Comparison of ENCODE assay signal across 8 cellular contexts in the genomic region with DNA sequence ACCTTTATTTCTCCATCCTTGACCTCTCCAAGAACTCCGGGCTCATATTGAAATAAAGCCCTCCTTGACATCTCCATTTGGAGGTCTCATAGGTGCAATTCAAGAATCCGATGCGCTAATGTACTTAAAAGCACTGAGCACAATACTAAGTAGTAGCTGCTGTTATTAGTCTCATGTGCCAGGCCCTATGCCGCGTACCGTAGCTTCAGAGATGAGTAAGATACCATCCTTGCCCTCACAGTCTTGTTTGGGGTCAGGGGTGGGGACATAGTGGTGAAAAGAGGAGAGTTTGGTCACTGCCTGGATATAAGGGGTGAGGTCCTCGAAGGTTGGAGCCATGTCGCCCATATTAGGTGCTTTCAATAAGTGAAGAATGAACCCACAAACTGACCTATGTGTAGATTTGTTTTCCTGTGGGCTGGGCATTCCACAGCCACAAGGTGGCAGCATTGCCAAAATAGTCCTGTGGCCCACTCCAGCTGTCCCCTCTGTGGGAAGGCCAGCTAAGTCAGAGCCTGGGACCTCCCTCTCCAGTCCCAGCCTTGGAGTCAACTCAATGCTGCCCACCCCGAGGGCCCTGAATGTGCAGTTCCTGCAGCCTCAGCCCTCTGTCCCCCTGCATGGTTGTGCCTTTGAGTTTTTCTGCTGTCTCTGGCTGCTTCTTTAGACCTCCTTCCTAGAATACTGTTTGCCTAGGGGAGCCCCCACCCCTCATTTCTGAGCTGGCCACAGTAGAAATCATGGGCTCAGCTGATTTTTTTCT. TPM values are rescaled to one million over a fixed set of nuclear protein-coding genes. Genes with fewer than 3 reads are reported as not detected.
DNase-seq lines count a peak whose midpoint lies in the region; ATAC-seq, FAIRE-seq and TF ChIP-seq lines count a peak whose summit lies in the region.

No MANE protein-coding gene starts in this region.

- H3K9me2 ChIP-seq in OCI-LY1 (ENCODE audit: low read depth, low read length): no peaks in the 10 kb centered on the region

- ATAC-seq in HG03521 (IDR thresholded peaks at IDR 0.05; ENCODE audit: unreplicated experiment): peak; percentile 26
- ATAC-seq in activated T-cell treated with anti-CD3 and anti-CD28 coated beads, Interleukin-2, amount 50 U/mL, for 4 hours: peak; percentile 44 to 72
- peak; percentile 73 to 86 for ATAC-seq in naive thymus-derived CD8-positive, alpha-beta T cell

- H3K4me3 Mint-ChIP-seq in activated T-cell treated with anti-CD3 and anti-CD28 coated beads, Interleukin-2, amount 50 U/mL, for 4 hours: no peak overlapping the region
- H3K4me3 Mint-ChIP-seq in naive thymus-derived CD8-positive, alpha-beta T cell: no peak overlapping the region
- no peak overlapping the region for H3K4me3 Mint-ChIP-seq in type B pancreatic cell

- H3K36me3 ChIP-seq in OCI-LY1 (ENCODE audit: insufficient read depth, low read length) (peaks cover 65% of the 10 kb centered on the region), fibroblast of lung (ENCODE audit: control insufficient read depth, insufficient read depth, low read length) (peaks cover 3% of the 10 kb centered on the region)

- H3K27me3 ChIP-seq in OCI-LY1 (ENCODE audit: insufficient read depth, low read length): no peaks in the 10 kb centered on the region
- H3K27me3 ChIP-seq in fibroblast of lung (ENCODE audit: control insufficient read depth, insufficient read depth, low read length): no peaks in the 10 kb centered on the region

- no peaks in the 10 kb centered on the region for H3F3A ChIP-seq in OCI-LY1 (ENCODE audit: insufficient read depth, low read length)

- peaks cover 36% of the 10 kb centered on the region for H3K36me3 Mint-ChIP-seq in activated T-cell treated with anti-CD3 and anti-CD28 coated beads, Interleukin-2, amount 50 U/mL, for 4 hours (ENCODE audit: insufficient read depth)
- H3K36me3 Mint-ChIP-seq in naive thymus-derived CD8-positive, alpha-beta T cell: peaks cover 6 to 66% (median 10%) of the 10 kb centered on the region in 3 donors
- H3K36me3 Mint-ChIP-seq in type B pancreatic cell: peaks cover 18% of the 10 kb centered on the region

- no peak overlapping the region for H3K27ac ChIP-seq in OCI-LY1 (ENCODE audit: low read depth, low read length, poor library complexity, severe bottlenecking)
- H3K27ac ChIP-seq in fibroblast of lung (ENCODE audit: insufficient read depth, low read length): no peak overlapping the region

- POLR2A ChIA-PET in naive thymus-derived CD8-positive, alpha-beta T cell (lab: Charles Lee): interaction anchor here (0.6 to 0.8 kb wide), 2 partner anchors 9 to 73 kb away, joined by 3 read pairs; no protein-coding TSS in a partner anchor

- peak; percentile 69 for TF ChIP-seq CTCF in OCI-LY1 (IDR thresholded peaks at IDR 0.05; ENCODE audit: low read length)
- peak; percentile 90 to 95 for TF ChIP-seq CTCF in fibroblast of lung (conservative IDR thresholded peaks at IDR 0.05 in 1 of 2, IDR thresholded peaks at IDR 0.05 in 1 of 2; ENCODE audit: low read depth in 1 of 2, low read length in 2 of 2)
- peak; percentile 92 for TF ChIP-seq CTCF in type B pancreatic cell (conservative IDR thresholded peaks at IDR 0.05)

- H3K4me1 Mint-ChIP-seq in activated T-cell treated with anti-CD3 and anti-CD28 coated beads, Interleukin-2, amount 50 U/mL, for 4 hours (ENCODE audit: low read depth): peaks cover 34% of the 10 kb centered on the region
- peaks cover 22 to 52% (median 36%) of the 10 kb centered on the region in 4 donors for H3K4me1 Mint-ChIP-seq in naive thymus-derived CD8-positive, alpha-beta T cell
- H3K4me1 Mint-ChIP-seq in type B pancreatic cell (ENCODE audit: unreplicated experiment): peaks cover 40% of the 10 kb centered on the region

- H3K9me3 Mint-ChIP-seq in activated T-cell treated with anti-CD3 and anti-CD28 coated beads, Interleukin-2, amount 50 U/mL, for 4 hours: peaks cover 4% of the 10 kb centered on the region
- no peaks in the 10 kb centered on the region for H3K9me3 Mint-ChIP-seq in naive thymus-derived CD8-positive, alpha-beta T cell
- H3K9me3 Mint-ChIP-seq in type B pancreatic cell: no peaks in the 10 kb centered on the region

- H4K20me1 ChIP-seq in OCI-LY1 (ENCODE audit: insufficient read depth, low read length): no peaks in the 10 kb centered on the region
- no peaks in the 10 kb centered on the region for H4K20me1 ChIP-seq in fibroblast of lung (ENCODE audit: control insufficient read depth, extremely low read depth, insufficient read depth, low read length)

- H3K9me3 ChIP-seq in OCI-LY1 (ENCODE audit: low read length) (no peaks in the 10 kb centered on the region), fibroblast of lung (ENCODE audit: control insufficient read depth, insufficient read depth, low read depth, low read length) (no peaks in the 10 kb centered on the region)

- peak; percentile 54 for FAIRE-seq in GM18507 (lab: Jason Lieb, UNC)

- DNase-seq in AG08396 (ENCODE audit: low spot score) (peak; percentile 80), GM18507 (ENCODE audit: extremely low spot score, insufficient read length, low read depth) (no peak), fibroblast of lung (ENCODE audit: low read depth in 2 of 2) (peak; percentile 58 to 77), type B pancreatic cell (ENCODE audit: extremely low spot score, unreplicated experiment) (peak; percentile 81)
- DNase-seq in activated T-cell treated with anti-CD3 and anti-CD28 coated beads, Interleukin-2, amount 50 U/mL, for 4 hours: peak; percentile 47
- peak in 9 of 10 donors; percentile 18 to 65 (median 43) for DNase-seq in naive thymus-derived CD8-positive, alpha-beta T cell

- H3K4me2 ChIP-seq in OCI-LY1 (ENCODE audit: low read length) (no peak overlapping the region), fibroblast of lung (ENCODE audit: extremely low read depth, insufficient read depth, low read length) (no peak overlapping the region)

- H3K27me3 Mint-ChIP-seq in activated T-cell treated with anti-CD3 and anti-CD28 coated beads, Interleukin-2, amount 50 U/mL, for 4 hours (ENCODE audit: low read depth): no peaks in the 10 kb centered on the region
- no peaks in the 10 kb centered on the region for H3K27me3 Mint-ChIP-seq in naive thymus-derived CD8-positive, alpha-beta T cell
- no peaks in the 10 kb centered on the region for H3K27me3 Mint-ChIP-seq in type B pancreatic cell

- no peak overlapping the region for H3K9ac ChIP-seq in OCI-LY1 (ENCODE audit: low read length)
- H3K9ac ChIP-seq in fibroblast of lung (ENCODE audit: insufficient read depth, low read length): no peak overlapping the region

- H2AFZ ChIP-seq in OCI-LY1 (ENCODE audit: low read length): no peak overlapping the region
- H2AFZ ChIP-seq in fibroblast of lung (ENCODE audit: low read length): no peak overlapping the region

- peaks cover 12% of the 10 kb centered on the region for H3K4me1 ChIP-seq in OCI-LY1 (ENCODE audit: insufficient read depth, low read length, severe bottlenecking)
- H3K4me1 ChIP-seq in fibroblast of lung (ENCODE audit: control insufficient read depth, extremely low read depth, insufficient read depth, low read length): no peaks in the 10 kb centered on the region

- peak overlapping the region in 7 of 10 donors; percentile 7 to 70 (median 32) for H3K27ac Mint-ChIP-seq in naive thymus-derived CD8-positive, alpha-beta T cell
- no peak overlapping the region for H3K27ac Mint-ChIP-seq in type B pancreatic cell

- H3K79me2 ChIP-seq in OCI-LY1 (ENCODE audit: insufficient read depth, low read length) (no peaks in the 10 kb centered on the region), fibroblast of lung (ENCODE audit: control insufficient read depth, insufficient read depth, low read length) (no peaks in the 10 kb centered on the region)

- H3K4me3 ChIP-seq in OCI-LY1 (ENCODE audit: low read depth, low read length, poor library complexity, severe bottlenecking) (no peak overlapping the region), fibroblast of lung (replicated peaks in 1 of 4; ENCODE audit: control extremely low read depth in 1 of 4, insufficient read depth in 1 of 4, low read depth in 3 of 4, low read length in 4 of 4) (no peak overlapping the region)

RNA-seq across cellular contexts. Expression of a gene that starts 6.5 kb away (rescaled TPM):
- 10 to 100 TPM; 31.4 to 37.6 (median 37.5) TPM for total RNA-seq in activated T-cell treated with anti-CD3 and anti-CD28 coated beads, Interleukin-2, amount 50 U/mL, for 4 hours
- total RNA-seq in fibroblast of lung (9.8 and 13.0 TPM in 2 replicates), type B pancreatic cell (ENCODE audit: low replicate concordance) (9.8 and 17.6 TPM in 2 replicates)
- 22.7 and 40.8 TPM in 2 replicates for polyA plus RNA-seq in fibroblast of lung
- polyA plus RNA-seq in fibroblast of lung (2012): 20.1 and 42.9 TPM in 2 replicates
- polyA minus RNA-seq in fibroblast of lung (ENCODE audit: low replicate concordance): 16.3 and 32.0 TPM in 2 replicates
- 10 to 100 TPM; 13.9 to 17.4 TPM for total RNA-seq in naive thymus-derived CD8-positive, alpha-beta T cell
- 10 to 100 TPM; 36.7 to 47.2 (median 37.3) TPM for polyA plus RNA-seq in naive thymus-derived CD8-positive, alpha-beta T cell

RNA-seq across cellular contexts. Expression of a gene that starts 27.5 kb away (rescaled TPM):
- total RNA-seq in activated T-cell treated with anti-CD3 and anti-CD28 coated beads, Interleukin-2, amount 50 U/mL, for 4 hours: 1 to 10 TPM; 4.8 to 6.4 (median 5.4) TPM
- total RNA-seq in fibroblast of lung (3.3 and 4.8 TPM in 2 replicates), type B pancreatic cell (ENCODE audit: low replicate concordance) (10.4 and 11.7 TPM in 2 replicates)
- polyA plus RNA-seq in fibroblast of lung: 5.1 and 5.4 TPM in 2 replicates
- polyA plus RNA-seq in fibroblast of lung (2012): 5.7 and 7.4 TPM in 2 replicates
- polyA minus RNA-seq in fibroblast of lung (ENCODE audit: low replicate concordance): 16.3 and 17.4 TPM in 2 replicates
- total RNA-seq in naive thymus-derived CD8-positive, alpha-beta T cell: 10 to 100 TPM; 19.0 to 22.1 TPM
- polyA plus RNA-seq in naive thymus-derived CD8-positive, alpha-beta T cell: 10 to 100 TPM in 1 of 3 donors, 1 to 10 TPM in 2; 7.4 to 11.6 (median 8.3) TPM

RNA-seq across cellular contexts. Expression of a gene that starts 41.5 kb away (rescaled TPM):
- total RNA-seq in activated T-cell treated with anti-CD3 and anti-CD28 coated beads, Interleukin-2, amount 50 U/mL, for 4 hours: 10 to 100 TPM; 51.2 to 55.5 (median 51.4) TPM
- total RNA-seq in fibroblast of lung (8.7 and 8.8 TPM in 2 replicates), type B pancreatic cell (ENCODE audit: low replicate concordance) (32.5 and 49.6 TPM in 2 replicates)
- 8.6 and 20.4 TPM in 2 replicates for polyA plus RNA-seq in fibroblast of lung
- 7.9 and 18.4 TPM in 2 replicates for polyA plus RNA-seq in fibroblast of lung (2012)
- polyA minus RNA-seq in fibroblast of lung (ENCODE audit: low replicate concordance): 18.1 and 35.6 TPM in 2 replicates
- total RNA-seq in naive thymus-derived CD8-positive, alpha-beta T cell: 10 to 100 TPM; 35.5 to 44.2 TPM
- polyA plus RNA-seq in naive thymus-derived CD8-positive, alpha-beta T cell: 10 to 100 TPM; 23.5 to 28.7 (median 28.3) TPM

RNA-seq across cellular contexts. Expression of a gene that starts 41.7 kb away (rescaled TPM):
- total RNA-seq in activated T-cell treated with anti-CD3 and anti-CD28 coated beads, Interleukin-2, amount 50 U/mL, for 4 hours: 100 to 1,000 TPM; 213 to 222 (median 214) TPM
- total RNA-seq in fibroblast of lung (43.1 and 52.8 TPM in 2 replicates), type B pancreatic cell (ENCODE audit: low replicate concordance) (76.6 and 105 TPM in 2 replicates)
- 134 and 160 TPM in 2 replicates for polyA plus RNA-seq in fibroblast of lung
- 117 and 129 TPM in 2 replicates for polyA plus RNA-seq in fibroblast of lung (2012)
- polyA minus RNA-seq in fibroblast of lung (ENCODE audit: low replicate concordance): 193 and 214 TPM in 2 replicates
- 100 to 1,000 TPM; 156 to 160 TPM for total RNA-seq in naive thymus-derived CD8-positive, alpha-beta T cell
- polyA plus RNA-seq in naive thymus-derived CD8-positive, alpha-beta T cell: 100 to 1,000 TPM in 1 of 3 donors, 10 to 100 TPM in 2; 92.3 to 134 (median 95.7) TPM

RNA-seq across cellular contexts. Expression of a gene that starts 45.1 kb away (rescaled TPM):
- 1 to 10 TPM; 7.7 to 8.2 (median 7.9) TPM for total RNA-seq in activated T-cell treated with anti-CD3 and anti-CD28 coated beads, Interleukin-2, amount 50 U/mL, for 4 hours
- 25.2 and 36.8 TPM in 2 replicates for total RNA-seq in fibroblast of lung
- 16.7 and 24.8 TPM in 2 replicates for polyA plus RNA-seq in fibroblast of lung
- 14.7 and 23.5 TPM in 2 replicates for polyA plus RNA-seq in fibroblast of lung (2012)
- polyA minus RNA-seq in fibroblast of lung (ENCODE audit: low replicate concordance): 25.7 and 55.7 TPM in 2 replicates
- total RNA-seq in naive thymus-derived CD8-positive, alpha-beta T cell: 1 to 10 TPM; 1.1 to 1.9 TPM
- 1 to 10 TPM; 2.1 to 6.6 (median 2.7) TPM for polyA plus RNA-seq in naive thymus-derived CD8-positive, alpha-beta T cell
- total RNA-seq in type B pancreatic cell (ENCODE audit: low replicate concordance): 18.6 and 19.1 TPM in 2 replicates

Comparison
In these comparisons a context has a peak if more than half of its experiments do, and no peak if none do; other contexts are left out.
1. ATAC-seq: peak in every context shown above with its lines; median percentile 80 in naive thymus-derived CD8-positive, alpha-beta T cell; 58 in activated T-cell treated with anti-CD3 and anti-CD28 coated beads, Interleukin-2, amount 50 U/mL, for 4 hours; 26 in HG03521.